Comparison of ENCODE assay signal across 7 cellular contexts in genomic region chr20:17919149-17919548, GRCh38.
"Had no signal": no experiment of that assay in that cellular context is flagged by ENCODE, and none has a peak within 500 bp of the region (broad histone marks: within the 10 kb centered on the region; RNA-seq: fewer than 3 reads in every experiment).

No MANE protein-coding gene starts in this region.

- FAIRE-seq: HepG2, HTR-8/SVneo, K562 had no signal

- H3K9me3 Mint-ChIP-seq: IgD-negative memory B cell had no signal

- H3K4me1 Mint-ChIP-seq: IgD-negative memory B cell had no signal

- H3K4me3 ChIP-seq: K562 had no signal

- H3K27ac ChIP-seq: HL-60 had no signal

- DNase-seq: IMR-90, KBM-7 had no signal

- H3K4me3 Mint-ChIP-seq: IgD-negative memory B cell had no signal

- ATAC-seq: K562 had no signal
